In genomic region chr16:50574852-50575251, GRCh38 we compare ENCODE assay signal across 25 cellular contexts. TPM values are rescaled to one million over a fixed set of nuclear protein-coding genes. Genes with fewer than 3 reads are reported as not detected.
DNase-seq lines count a peak whose midpoint lies in the region; ATAC-seq and TF ChIP-seq lines count a peak whose summit lies in the region.
"Had no signal": no experiment of that assay in that cellular context is flagged by ENCODE, and none has a peak within 500 bp of the region (broad histone marks: within the 10 kb centered on the region; RNA-seq: fewer than 3 reads in every experiment).

No MANE protein-coding gene starts in this region.

- intact Hi-C loops in ascending aorta (cut with DNase I), result no loop called here
- intact Hi-C loops in testis (cut with DNase I; ENCODE audit: low total_unique reads), result no loop called here

- no peak overlapping the region for H3K9ac ChIP-seq in neural progenitor cell

- peaks cover 8 to 24% of the 10 kb centered on the region in 2 donors for H3K4me1 ChIP-seq in ascending aorta
- H3K4me1 ChIP-seq in hepatocyte (ENCODE audit: insufficient read depth), result peaks cover 6% of the 10 kb centered on the region
- H3K4me1 ChIP-seq in neural progenitor cell, result peaks cover 7% of the 10 kb centered on the region
- H3K4me1 ChIP-seq in testis, result peaks cover 10% of the 10 kb centered on the region

- H3K9me2 ChIP-seq in hepatocyte (replicated peaks; ENCODE audit: insufficient read depth), result no peaks in the 10 kb centered on the region

- ATAC-seq in GM19328 (IDR thresholded peaks at IDR 0.05; ENCODE audit: unreplicated experiment), result no peak
- no peak for ATAC-seq in HG03139 (IDR thresholded peaks at IDR 0.05; ENCODE audit: unreplicated experiment)
- ATAC-seq in HG02840 (IDR thresholded peaks at IDR 0.05; ENCODE audit: low FRiP score, unreplicated experiment), result no peak
- ATAC-seq: activated T-cell treated with anti-CD3 and anti-CD28 coated beads, Interleukin-2, amount 50 U/mL, for 72 hours; SK-N-SH treated with all-trans-retinoic acid at 6 μM for 48 hours had no signal

- H3K27ac ChIP-seq in ascending aorta (peak overlapping the region; percentile 85 to 88), hepatocyte (peak overlapping the region; percentile 85), neural progenitor cell (no peak overlapping the region), testis (peak overlapping the region; percentile 42 to 72)

- peaks cover 38% of the 10 kb centered on the region for H3K4me1 Mint-ChIP-seq in neural progenitor cell

- WGBS in hepatocyte (ENCODE audit: low lambda C conversion rate, missing lambda C conversion rate), result 72% methylated on average over 1 of the region's 1 CpG
- WGBS in testis, 2 donors, result 50 to 56% methylated on average over 1 of the region's 1 CpG

- peak overlapping the region; percentile 46 for H3K4me2 ChIP-seq in hepatocyte
- H3K4me2 ChIP-seq in neural progenitor cell, result no peak overlapping the region

- H3K4me3 ChIP-seq in ascending aorta, result no peak overlapping the region
- H3K4me3 ChIP-seq in hepatocyte, result no peak overlapping the region
- H3K4me3 ChIP-seq in neural progenitor cell, result no peak overlapping the region
- no peak overlapping the region for H3K4me3 ChIP-seq in testis
- H3K4me3 ChIP-seq: lung had no signal

- no peak for TF ChIP-seq POLR2A in testis (IDR thresholded peaks at IDR 0.05)

- H2AFZ ChIP-seq in hepatocyte (no peak overlapping the region), neural progenitor cell (replicated peaks) (no peak overlapping the region)

- H3K79me2 ChIP-seq in hepatocyte (peaks cover 3% of the 10 kb centered on the region), neural progenitor cell (ENCODE audit: low read depth) (no peaks in the 10 kb centered on the region)

- H3K27me3 ChIP-seq in ascending aorta (no peaks in the 10 kb centered on the region), hepatocyte (no peaks in the 10 kb centered on the region), neural progenitor cell (no peaks in the 10 kb centered on the region), testis (no peaks in the 10 kb centered on the region)

- H3F3A ChIP-seq in neural progenitor cell (ENCODE audit: low read depth), result no peaks in the 10 kb centered on the region

- no peak overlapping the region for H3K4me3 Mint-ChIP-seq in neural progenitor cell
- H3K4me3 Mint-ChIP-seq: activated naive CD4-positive, alpha-beta T cell treated with anti-CD3 and anti-CD28 coated beads for 36 hours; activated T-cell treated with anti-CD3 and anti-CD28 coated beads, Interleukin-2, amount 50 U/mL, for 72 hours; immature natural killer cell; stimulated activated naive CD8-positive, alpha-beta T cell treated with anti-CD3 and anti-CD28 coated beads, Interleukin-15, Interleukin-2, amounts not matched to agents 100 ng/mL and 50 ng/mL, for 24 hours had no signal

- no peak for DNase-seq in ascending aorta (ENCODE audit: low spot score in 2 of 2)
- DNase-seq in hepatocyte (ENCODE audit: low spot score), result peak; percentile 33
- no peak for DNase-seq in neural progenitor cell (ENCODE audit: low spot score)
- no peak for DNase-seq in testis
- no peak for DNase-seq in SKM-1 treated with dmso at 0.1 percent for 144 hours (lab: John Stamatoyannopoulos, UW; ENCODE audit: unreplicated experiment)
- DNase-seq: activated CD4-positive, alpha-beta T cell treated with anti-CD3 and anti-CD28 coated beads for 48 hours; activated naive CD4-positive, alpha-beta T cell treated with anti-CD3 and anti-CD28 coated beads for 36 hours; activated T-cell treated with anti-CD3 and anti-CD28 coated beads, Interleukin-2, amount 50 U/mL, for 72 hours; central memory CD4-positive, alpha-beta T cell; DMS79; GF-D8; immature natural killer cell; KG1; MM.1S; NCI-H1436; OCI-M1; stimulated activated CD4-positive, alpha-beta T cell treated with anti-CD3 and anti-CD28 coated beads, Interleukin-15, amount 100 ng/mL, for 24 hours had no signal

- H3K36me3 ChIP-seq in ascending aorta (peaks cover 7 to 11% of the 10 kb centered on the region in 2 donors), hepatocyte (replicated peaks; ENCODE audit: insufficient read depth, low read depth) (no peaks in the 10 kb centered on the region), neural progenitor cell (no peaks in the 10 kb centered on the region), testis (ENCODE audit: low read depth, missing control alignments) (no peaks in the 10 kb centered on the region)

- peak overlapping the region; percentile 31 for H3K27ac Mint-ChIP-seq in neural progenitor cell
- H3K27ac Mint-ChIP-seq: activated naive CD4-positive, alpha-beta T cell treated with anti-CD3 and anti-CD28 coated beads for 36 hours; activated T-cell treated with anti-CD3 and anti-CD28 coated beads, Interleukin-2, amount 50 U/mL, for 72 hours; immature natural killer cell; stimulated activated naive CD8-positive, alpha-beta T cell treated with anti-CD3 and anti-CD28 coated beads, Interleukin-15, Interleukin-2, amounts not matched to agents 100 ng/mL and 50 ng/mL, for 24 hours had no signal

- H4K20me1 ChIP-seq in hepatocyte (ENCODE audit: insufficient read depth, poor library complexity, severe bottlenecking) (no peaks in the 10 kb centered on the region), neural progenitor cell (ENCODE audit: low read depth) (no peaks in the 10 kb centered on the region)

- H3K9me3 ChIP-seq in ascending aorta (no peaks in the 10 kb centered on the region), hepatocyte (ENCODE audit: low read depth) (no peaks in the 10 kb centered on the region), neural progenitor cell (ENCODE audit: low read depth) (no peaks in the 10 kb centered on the region), testis (no peaks in the 10 kb centered on the region)

- H3K27me3 Mint-ChIP-seq in neural progenitor cell (ENCODE audit: insufficient read depth, low read depth), result peaks cover 5% of the 10 kb centered on the region
- H3K27me3 Mint-ChIP-seq: stimulated activated naive CD8-positive, alpha-beta T cell treated with anti-CD3 and anti-CD28 coated beads, Interleukin-15, Interleukin-2, amounts not matched to agents 100 ng/mL and 50 ng/mL, for 24 hours had no signal

- peaks cover 22% of the 10 kb centered on the region for H3K36me3 Mint-ChIP-seq in neural progenitor cell

- no peak for TF ChIP-seq CTCF in ascending aorta (IDR thresholded peaks at IDR 0.05)
- TF ChIP-seq CTCF in hepatocyte (IDR thresholded peaks at IDR 0.05; ENCODE audit: poor library complexity), result no peak
- no peak for TF ChIP-seq CTCF in neural progenitor cell (IDR thresholded peaks at IDR 0.05)
- no peak for TF ChIP-seq CTCF in testis (IDR thresholded peaks at IDR 0.05)

- H3K9me3 Mint-ChIP-seq in neural progenitor cell, result no peaks in the 10 kb centered on the region
- H3K9me3 Mint-ChIP-seq: activated T-cell treated with anti-CD3 and anti-CD28 coated beads, Interleukin-2, amount 50 U/mL, for 72 hours; immature natural killer cell; stimulated activated naive CD8-positive, alpha-beta T cell treated with anti-CD3 and anti-CD28 coated beads, Interleukin-15, Interleukin-2, amounts not matched to agents 100 ng/mL and 50 ng/mL, for 24 hours had no signal

RNA-seq across cellular contexts. Expression of gene NKD1, which starts 26.7 kb away (rescaled TPM):
- total RNA-seq in ascending aorta (33.2 TPM), hepatocyte (4.1 and 5.9 TPM in 2 replicates), neural progenitor cell (ENCODE audit: low replicate concordance) (3.3 and 5.3 TPM in 2 replicates), testis (10 to 100 TPM in 1 of 2 donors, 1 to 10 TPM in 1; 8.4 to 14.4 TPM)
- polyA plus RNA-seq in hepatocyte (23.0 and 26.3 TPM in 2 replicates), testis (ENCODE audit: insufficient read depth, low read depth, low replicate concordance) (5.9 TPM)
- total RNA-seq: endothelial cell of umbilical vein, fibroblast of villous mesenchyme had no signal
- polyA plus RNA-seq: endothelial cell of umbilical vein, immature natural killer cell had no signal
